Comparison of ENCODE assay signal across 8 cellular contexts in the genomic region with DNA sequence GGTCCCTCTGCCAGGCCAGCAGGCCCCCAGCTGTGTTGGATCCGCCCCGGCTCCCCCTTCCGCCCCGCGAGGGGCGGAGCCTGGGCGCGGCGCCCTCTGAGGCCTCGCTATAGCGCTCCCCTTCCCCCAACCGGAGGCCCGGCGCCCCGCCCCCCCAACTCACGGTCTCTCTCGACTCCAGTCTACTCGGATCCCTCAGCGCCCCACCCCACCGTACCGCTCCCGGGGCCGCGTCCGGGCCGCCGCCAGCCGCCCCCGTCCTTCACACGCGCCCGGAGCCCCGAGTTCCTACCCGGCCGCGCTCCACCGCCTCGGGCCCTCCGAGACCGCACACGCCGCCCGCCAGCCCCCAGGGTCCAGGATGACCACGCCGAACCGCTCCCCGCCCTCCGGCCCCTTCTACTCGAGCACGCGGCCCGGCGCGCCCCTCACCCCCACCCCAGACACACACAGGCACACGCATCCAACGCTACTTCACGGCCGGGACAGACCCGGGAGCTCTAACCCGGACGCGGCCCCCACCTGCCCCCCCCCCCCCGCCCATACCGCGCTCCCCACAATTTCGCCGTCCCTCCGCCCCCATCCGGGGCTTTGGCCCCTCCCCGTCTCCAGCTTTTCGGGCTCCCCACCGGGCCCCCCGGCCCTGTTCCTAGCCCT. TPM values are rescaled to one million over a fixed set of nuclear protein-coding genes. Genes with fewer than 3 reads are reported as not detected.
DNase-seq lines count a peak whose midpoint lies in the region; ATAC-seq, FAIRE-seq and TF ChIP-seq lines count a peak whose summit lies in the region.

No MANE protein-coding gene starts in this region.

- CTCF ChIA-PET in CD4-positive, alpha-beta T cell (lab: Charles Lee) = interaction anchor here (1.8 kb wide), 1 partner anchor 17 kb away, joined by 5 read pairs; no protein-coding TSS in a partner anchor

- H3K4me1 ChIP-seq in urinary bladder (ENCODE audit: insufficient read depth) = no peaks in the 10 kb centered on the region

- no peak for TF ChIP-seq CTCF in CD4-positive, alpha-beta T cell (IDR thresholded peaks at IDR 0.05)
- no peak for TF ChIP-seq CTCF in progenitor cell of endocrine pancreas (IDR thresholded peaks at IDR 0.05; ENCODE audit: unreplicated experiment)

- WGBS in urinary bladder = 1% methylated on average over 73 of the region's 73 CpGs

- peaks cover 68% of the 10 kb centered on the region for H3K4me1 Mint-ChIP-seq in CD4-positive, alpha-beta T cell (ENCODE audit: low read depth)
- H3K4me1 Mint-ChIP-seq in activated naive CD8-positive, alpha-beta T cell treated with anti-CD3 and anti-CD28 coated beads, Interleukin-2, amount 50 U/mL, for 24 hours = peaks cover 71% of the 10 kb centered on the region
- H3K4me1 Mint-ChIP-seq in progenitor cell of endocrine pancreas (ENCODE audit: low read depth) = peaks cover 39% of the 10 kb centered on the region

- H3K9me3 Mint-ChIP-seq in CD4-positive, alpha-beta T cell = no peaks in the 10 kb centered on the region
- no peaks in the 10 kb centered on the region for H3K9me3 Mint-ChIP-seq in activated naive CD8-positive, alpha-beta T cell treated with anti-CD3 and anti-CD28 coated beads, Interleukin-2, amount 50 U/mL, for 24 hours
- no peaks in the 10 kb centered on the region for H3K9me3 Mint-ChIP-seq in progenitor cell of endocrine pancreas (ENCODE audit: low read depth)

- H3K36me3 ChIP-seq in urinary bladder (ENCODE audit: insufficient read depth) = no peaks in the 10 kb centered on the region

- peak overlapping the region; percentile 93 for H3K27ac Mint-ChIP-seq in CD4-positive, alpha-beta T cell
- H3K27ac Mint-ChIP-seq in activated naive CD8-positive, alpha-beta T cell treated with anti-CD3 and anti-CD28 coated beads, Interleukin-2, amount 50 U/mL, for 24 hours = peak overlapping the region; percentile 97
- H3K27ac Mint-ChIP-seq in progenitor cell of endocrine pancreas = peak overlapping the region; percentile 89

- H3K4me3 ChIP-seq in urinary bladder (ENCODE audit: low read depth, low read length) = peak overlapping the region; percentile 92

- DNase-seq in CD4-positive, alpha-beta T cell = peak; percentile 63 to 87 (median 77)
- peak; percentile 77 for DNase-seq in HK-2 (ENCODE audit: unreplicated experiment)
- DNase-seq in SW 1271 (lab: John Stamatoyannopoulos, UW) = peak; percentile 25 to 54
- peak; percentile 91 for DNase-seq in activated naive CD8-positive, alpha-beta T cell treated with anti-CD3 and anti-CD28 coated beads, Interleukin-2, amount 50 U/mL, for 24 hours
- DNase-seq in left cardiac atrium = peak; percentile 88
- peak; percentile 63 for DNase-seq in progenitor cell of endocrine pancreas (ENCODE audit: low spot score, unreplicated experiment)
- DNase-seq in RCC 7860 (ENCODE audit: low spot score) = no peak

- intact Hi-C loops in CD4-positive, alpha-beta T cell (cut with DNase I, micrococcal nuclease) = loop anchor here (1.0 to 10.0 kb wide), 2 partner anchors 18 to 607 kb away; no protein-coding TSS in a partner anchor
- intact Hi-C loops in left cardiac atrium (cut with DNase I) = no loop called here

- POLR2A ChIA-PET in CD4-positive, alpha-beta T cell (lab: Charles Lee) = interaction anchor here (0.7 to 17.0 kb wide), 15 partner anchors 13 to 882 kb away, joined by 3 to 234 read pairs (median 4); a partner anchor contains a TSS

- no peak for FAIRE-seq in RCC 7860 (lab: Jason Lieb, UNC)

- H3K27ac ChIP-seq in CD4-positive, alpha-beta T cell (ENCODE audit: low read depth, low read length) = peak overlapping the region; percentile 88
- H3K27ac ChIP-seq in urinary bladder (ENCODE audit: low read depth) = peak overlapping the region; percentile 97

- peak; percentile 12 for ATAC-seq in CD4-positive, alpha-beta T cell (ENCODE audit: poor library complexity)
- peak; percentile 45 for ATAC-seq in activated naive CD8-positive, alpha-beta T cell treated with anti-CD3 and anti-CD28 coated beads, Interleukin-2, amount 50 U/mL, for 24 hours
- peak; percentile 3 to 7 for ATAC-seq in left cardiac atrium

- no peaks in the 10 kb centered on the region for H3K27me3 ChIP-seq in CD4-positive, alpha-beta T cell (ENCODE audit: control insufficient read depth, insufficient read depth, low read length)

- H3K36me3 Mint-ChIP-seq in CD4-positive, alpha-beta T cell (ENCODE audit: low read depth) = peaks cover 78% of the 10 kb centered on the region
- peaks cover 40% of the 10 kb centered on the region for H3K36me3 Mint-ChIP-seq in activated naive CD8-positive, alpha-beta T cell treated with anti-CD3 and anti-CD28 coated beads, Interleukin-2, amount 50 U/mL, for 24 hours (ENCODE audit: low read depth)
- H3K36me3 Mint-ChIP-seq in progenitor cell of endocrine pancreas (ENCODE audit: insufficient read depth) = peaks cover 17% of the 10 kb centered on the region

- peak overlapping the region; percentile 94 for H3K4me3 Mint-ChIP-seq in CD4-positive, alpha-beta T cell
- H3K4me3 Mint-ChIP-seq in activated naive CD8-positive, alpha-beta T cell treated with anti-CD3 and anti-CD28 coated beads, Interleukin-2, amount 50 U/mL, for 24 hours = peak overlapping the region; percentile 88
- H3K4me3 Mint-ChIP-seq in progenitor cell of endocrine pancreas (ENCODE audit: low read depth) = peak overlapping the region; percentile 97

- H3K27me3 Mint-ChIP-seq in CD4-positive, alpha-beta T cell = peaks cover 4% of the 10 kb centered on the region
- H3K27me3 Mint-ChIP-seq in activated naive CD8-positive, alpha-beta T cell treated with anti-CD3 and anti-CD28 coated beads, Interleukin-2, amount 50 U/mL, for 24 hours = peaks cover 4% of the 10 kb centered on the region
- H3K27me3 Mint-ChIP-seq in progenitor cell of endocrine pancreas = no peaks in the 10 kb centered on the region

- H3K9me3 ChIP-seq in CD4-positive, alpha-beta T cell (ENCODE audit: control insufficient read depth, low read length) = no peaks in the 10 kb centered on the region

RNA-seq across cellular contexts. Expression of a gene that starts 1.4 kb away (rescaled TPM):
- 1 to 10 TPM; 4.5 to 5.1 TPM for total RNA-seq in CD4-positive, alpha-beta T cell
- 10 to 100 TPM; 18.5 to 27.5 TPM for total RNA-seq in left cardiac atrium
- 66.9 and 73.7 TPM in 2 replicates for total RNA-seq in progenitor cell of endocrine pancreas
- 18.8 TPM for total RNA-seq in urinary bladder
- 39.0 TPM for polyA plus RNA-seq in urinary bladder

RNA-seq across cellular contexts. Expression of a gene that starts 3.6 kb away (rescaled TPM):
- 10 to 100 TPM; 40.9 to 41.3 TPM for total RNA-seq in CD4-positive, alpha-beta T cell
- total RNA-seq in left cardiac atrium = 10 to 100 TPM; 22.5 to 23.8 TPM
- total RNA-seq in progenitor cell of endocrine pancreas = 104 TPM in 2 replicates
- 45.5 TPM for total RNA-seq in urinary bladder
- polyA plus RNA-seq in urinary bladder = 41.5 TPM

RNA-seq across cellular contexts. Expression of a gene that starts 4.4 kb away (rescaled TPM):
- total RNA-seq in CD4-positive, alpha-beta T cell = 100 to 1,000 TPM; 182 to 195 TPM
- 100 to 1,000 TPM; 459 to 475 TPM for total RNA-seq in left cardiac atrium
- 447 and 466 TPM in 2 replicates for total RNA-seq in progenitor cell of endocrine pancreas
- 246 TPM for total RNA-seq in urinary bladder
- polyA plus RNA-seq in urinary bladder = 681 TPM

RNA-seq across cellular contexts. Expression of a gene that starts 13.6 kb away (rescaled TPM):
- 10 to 100 TPM; 79.3 to 80.7 TPM for total RNA-seq in CD4-positive, alpha-beta T cell
- total RNA-seq in left cardiac atrium = 100 to 1,000 TPM; 116 to 118 TPM
- 134 and 137 TPM in 2 replicates for total RNA-seq in progenitor cell of endocrine pancreas
- total RNA-seq in urinary bladder = 40.0 TPM
- polyA plus RNA-seq in urinary bladder = 89.2 TPM

RNA-seq across cellular contexts. Expression of a gene that starts 14.1 kb away (rescaled TPM):
- total RNA-seq in CD4-positive, alpha-beta T cell = 10 to 100 TPM; 20.1 to 21.3 TPM
- total RNA-seq in left cardiac atrium = 10 to 100 TPM; 68.3 to 93.8 TPM
- total RNA-seq in progenitor cell of endocrine pancreas = 42.3 and 45.0 TPM in 2 replicates
- total RNA-seq in urinary bladder = 17.7 TPM
- 39.2 TPM for polyA plus RNA-seq in urinary bladder

Comparison
In these comparisons a context has a peak if more than half of its experiments do, and no peak if none do; other contexts are left out.
1. intact Hi-C loops: an anchor here in CD4-positive, alpha-beta T cell (1.0 to 10.0 kb wide); none called in left cardiac atrium.